Comparison of ENCODE assay signal across 10 cellular contexts in genomic region chr1:115179397-115179835, GRCh38.
A peak's percentile ranks its signal among the peaks of the same experiment; 100 is the strongest.
DNase-seq lines count a peak whose midpoint lies in the region; ATAC-seq and TF ChIP-seq lines count a peak whose summit lies in the region.
"Had no signal": no experiment of that assay in that cellular context is flagged by ENCODE, and none has a peak within 500 bp of the region (broad histone marks: within the 10 kb centered on the region; RNA-seq: fewer than 3 reads in every experiment).

No MANE protein-coding gene starts in this region.

- BruUV-seq in Panc1 (replicated peaks; lab: Mats Ljungman, UMichigan): no TSS peak

- H3K9me3 ChIP-seq in Panc1 (ENCODE audit: control insufficient read depth, insufficient read depth, low read depth, low read length): no peaks in the 10 kb centered on the region
- no peaks in the 10 kb centered on the region for H3K9me3 ChIP-seq in esophagus muscularis mucosa
- H3K9me3 ChIP-seq in osteoblast (ENCODE audit: low read depth, low read length): peaks cover 3% of the 10 kb centered on the region

- no peak overlapping the region for H2AFZ ChIP-seq in osteoblast (ENCODE audit: low read length)
- H2AFZ ChIP-seq: parathyroid adenoma had no signal

- H4K20me1 ChIP-seq in osteoblast (ENCODE audit: insufficient read depth, low read length): no peaks in the 10 kb centered on the region

- H3K27me3 ChIP-seq in Panc1 (ENCODE audit: control insufficient read depth, insufficient read depth, low read length): no peaks in the 10 kb centered on the region
- no peaks in the 10 kb centered on the region for H3K27me3 ChIP-seq in esophagus muscularis mucosa
- H3K27me3 ChIP-seq in osteoblast (ENCODE audit: insufficient read depth, low read length): no peaks in the 10 kb centered on the region

- intact Hi-C loops in Panc1 (cut with micrococcal nuclease; ENCODE audit: unreplicated experiment) (no loop called here), esophagus muscularis mucosa (cut with DNase I) (no loop called here)

- DNase-seq in GM04503 (ENCODE audit: low read depth): peak; percentile 95
- DNase-seq in Panc1 (ENCODE audit: low read depth, low spot score): peak; percentile 18
- peak; percentile 74 for DNase-seq in esophagus muscularis mucosa (ENCODE audit: extremely low spot score)
- DNase-seq in osteoblast (ENCODE audit: insufficient read length, low spot score, missing footprints): peak; percentile 92
- DNase-seq in DMS79 (lab: John Stamatoyannopoulos, UW): no peak
- DNase-seq: head of caudate nucleus had no signal

- H3K27ac ChIP-seq in Panc1 (ENCODE audit: low read length): no peak overlapping the region
- no peak overlapping the region for H3K27ac ChIP-seq in esophagus muscularis mucosa (replicated peaks in 1 of 4)
- H3K27ac ChIP-seq in osteoblast (ENCODE audit: low read depth, low read length): peak overlapping the region; percentile 95
- H3K27ac ChIP-seq: parathyroid adenoma had no signal

- TF ChIP-seq EP300 in esophagus muscularis mucosa (IDR thresholded peaks at IDR 0.05): no peak

- H3K4me1 ChIP-seq in Panc1 (ENCODE audit: control insufficient read depth, insufficient read depth, low read length) (no peaks in the 10 kb centered on the region), esophagus muscularis mucosa (peaks cover 3 to 9% (median 5%) of the 10 kb centered on the region in 4 donors), osteoblast (ENCODE audit: insufficient read depth, low read length) (peaks cover 46% of the 10 kb centered on the region)
- H3K4me1 ChIP-seq: parathyroid adenoma had no signal

- peak overlapping the region; percentile 25 for H3K4me2 ChIP-seq in osteoblast (ENCODE audit: insufficient read depth, low read length)

- CTCF ChIA-PET in Panc1 (lab: Charles Lee): no interaction called here

- peak; percentile 91 for ATAC-seq in Panc1
- ATAC-seq in HG03342 (IDR thresholded peaks at IDR 0.05; ENCODE audit: unreplicated experiment): no peak
- no peak for ATAC-seq in GM21576 (IDR thresholded peaks at IDR 0.05; ENCODE audit: unreplicated experiment)
- no peak for ATAC-seq in HG03469 (IDR thresholded peaks at IDR 0.05; ENCODE audit: unreplicated experiment)

- no peak overlapping the region for H3K4me3 ChIP-seq in Panc1 (ENCODE audit: low read depth in 2 of 2, low read length in 2 of 2)
- no peak overlapping the region for H3K4me3 ChIP-seq in esophagus muscularis mucosa
- no peak overlapping the region for H3K4me3 ChIP-seq in osteoblast (ENCODE audit: insufficient read depth, low read length)

- 76% methylated on average over 2 of the region's 10 CpGs for WGBS in esophagus muscularis mucosa

- H3K79me2 ChIP-seq in osteoblast (ENCODE audit: insufficient read depth, low read length): no peaks in the 10 kb centered on the region
- H3K79me2 ChIP-seq: parathyroid adenoma had no signal

- POLR2A ChIA-PET in Panc1 (lab: Charles Lee): no interaction called here

- in situ Hi-C loops in Panc1 (cut with HindIII; ENCODE audit: low pct_unique_long_range_greater_than_20kb, low sequenced_read_pairs): no loop called here

- H3K36me3 ChIP-seq in Panc1 (ENCODE audit: control insufficient read depth, insufficient read depth, low read length) (no peaks in the 10 kb centered on the region), esophagus muscularis mucosa (no peaks in the 10 kb centered on the region), osteoblast (ENCODE audit: insufficient read depth, low read length) (no peaks in the 10 kb centered on the region)

- TF ChIP-seq CTCF in Panc1 (IDR thresholded peaks at IDR 0.05) (no peak), esophagus muscularis mucosa (IDR thresholded peaks at IDR 0.05) (no peak), osteoblast (IDR thresholded peaks at IDR 0.05; ENCODE audit: extremely low read depth, low read depth, low read length) (no peak)

- no peak for TF ChIP-seq POLR2A in esophagus muscularis mucosa (IDR thresholded peaks at IDR 0.05; ENCODE audit: low read depth)
